Comparison of ENCODE assay signal across 1 cellular context in the genomic region with DNA sequence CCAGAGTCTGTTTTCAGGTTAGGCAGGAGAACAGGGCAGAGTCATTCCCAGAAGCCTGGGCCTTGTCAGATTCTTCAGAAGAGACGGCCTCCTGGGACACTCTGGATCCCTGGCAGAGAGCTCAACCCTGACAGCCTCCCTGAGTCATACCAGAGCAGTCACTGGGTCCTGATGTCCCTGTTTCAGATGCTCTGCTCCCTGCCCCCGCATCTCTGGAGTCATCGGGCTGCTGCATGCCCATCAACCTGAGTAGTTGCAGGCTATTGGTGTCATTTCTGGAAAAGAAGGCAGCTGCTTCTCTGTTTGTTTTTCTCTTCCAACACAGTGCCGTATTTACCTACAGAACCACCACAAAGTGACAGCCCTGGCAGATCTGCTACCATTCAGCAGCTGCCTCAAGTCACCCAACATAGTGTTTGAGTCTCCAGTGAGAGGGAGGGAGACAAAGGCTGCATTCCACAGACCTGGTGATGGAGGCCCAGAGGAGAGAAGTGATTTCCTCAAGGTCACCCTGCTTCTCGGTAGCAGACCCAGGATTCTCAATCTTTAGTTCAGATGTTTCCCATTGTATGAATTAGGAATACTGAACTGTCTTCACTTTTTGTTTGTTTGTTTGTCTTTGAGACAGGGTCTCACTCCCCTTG.
TF ChIP-seq lines count a peak whose summit lies in the region.

No MANE protein-coding gene starts in this region.

TF ChIP-seq in H1, 55 proteins besides CTCF, POLR2A, EP300 and RAD21:
- TF ChIP-seq CEBPB (IDR thresholded peaks at IDR 0.05; ENCODE audit: low read depth, low read length) (no peak), KDM1A (IDR thresholded peaks at IDR 0.05; ENCODE audit: borderline replicate concordance, low read length) (no peak), USF2 (IDR thresholded peaks at IDR 0.05; ENCODE audit: low read length) (no peak), TAF7 (optimal IDR thresholded peaks at IDR 0.05; ENCODE audit: borderline replicate concordance, low read depth, low read length) (no peak), BCL11A (IDR thresholded peaks at IDR 0.05; ENCODE audit: low read depth in 2 of 2, low read length in 2 of 2) (no peak), JUN (IDR thresholded peaks at IDR 0.05; ENCODE audit: low read depth, low read length) (no peak)
